In genomic region chr11:65377777-65378176, GRCh38 we compare ENCODE assay signal across 14 cellular contexts. TPM values are rescaled to one million over a fixed set of nuclear protein-coding genes. Genes with fewer than 3 reads are reported as not detected.
A peak's percentile ranks its signal among the peaks of the same experiment; 100 is the strongest.
DNase-seq lines count a peak whose midpoint lies in the region; TF ChIP-seq lines count a peak whose summit lies in the region.
"Had no signal": no experiment of that assay in that cellular context is flagged by ENCODE, and none has a peak within 500 bp of the region (broad histone marks: within the 10 kb centered on the region; RNA-seq: fewer than 3 reads in every experiment).

No MANE protein-coding gene starts in this region.

- H3K4me2 ChIP-seq in BLaER1 treated with 17β-estradiol and CSF1 and Interleukin-3, amounts not matched to agents 10 nM and 100 nM: peak overlapping the region; percentile 72 to 94 (median 79)

- DNase-seq in H7 (peak; percentile 60), astrocyte of the cerebellum (ENCODE audit: low read depth) (no peak), ecto neural progenitor cell (ENCODE audit: low spot score) (no peak), HPDE6-E6E7 (ENCODE audit: extremely low spot score) (no peak), SK-N-DZ (ENCODE audit: low spot score) (no peak), esophagus muscularis mucosa (ENCODE audit: extremely low spot score) (no peak)
- DNase-seq: activated CD4-positive, alpha-beta T cell treated with anti-CD3 and anti-CD28 coated beads, Interleukin-2, amount 50 U/mL, for 4 hours; NCI-H1105; NCI-H2171; retina had no signal

- H3K9ac ChIP-seq in BLaER1 treated with 17β-estradiol and CSF1 and Interleukin-3, amounts not matched to agents 10 nM and 100 nM: peak overlapping the region; percentile 59 to 81 (median 71)

- intact Hi-C loops in esophagus muscularis mucosa (cut with DNase I): no loop called here

- H3K27ac Mint-ChIP-seq in nephron: peak overlapping the region; percentile 75 to 97 (median 90)
- H3K27ac Mint-ChIP-seq: activated T-helper 1 cell treated with anti-CD3 and anti-CD28 coated beads, Interleukin-12 subunit alpha, Interleukin-12 subunit beta, Interleukin-2, Interleukin-4 antibody, amounts not matched to agents 30 ng/mL and 10 ng/mL and 1 ng/mL, durations not matched to agents 14 hours and 24 hours and 36 hours; brain had no signal

- peak overlapping the region; percentile 45 to 97 (median 79) for H3K27ac ChIP-seq in BLaER1 treated with 17β-estradiol and CSF1 and Interleukin-3, amounts not matched to agents 10 nM and 100 nM
- no peak overlapping the region for H3K27ac ChIP-seq in esophagus muscularis mucosa (replicated peaks in 1 of 4)

- peaks cover 10% of the 10 kb centered on the region for H3K27me3 Mint-ChIP-seq in nephron (ENCODE audit: low read depth)

- no peaks in the 10 kb centered on the region for H3K36me3 ChIP-seq in BLaER1 treated with 17β-estradiol and CSF1 and Interleukin-3, amounts not matched to agents 10 nM and 100 nM
- H3K36me3 ChIP-seq in H7 (replicated peaks; ENCODE audit: control insufficient read depth, insufficient read depth, low read length) (no peaks in the 10 kb centered on the region), esophagus muscularis mucosa (peaks cover 0 to 7% (median 2%) of the 10 kb centered on the region in 4 donors)

- H3K9me3 Mint-ChIP-seq in nephron: no peaks in the 10 kb centered on the region
- H3K9me3 Mint-ChIP-seq: activated T-helper 1 cell treated with anti-CD3 and anti-CD28 coated beads, Interleukin-12 subunit alpha, Interleukin-12 subunit beta, Interleukin-2, Interleukin-4 antibody, amounts not matched to agents 30 ng/mL and 10 ng/mL and 1 ng/mL, durations not matched to agents 14 hours and 24 hours and 36 hours; brain had no signal

- peaks cover 53 to 66% (median 60%) of the 10 kb centered on the region in 10 experiments for H3K4me1 ChIP-seq in BLaER1 treated with 17β-estradiol and CSF1 and Interleukin-3, amounts not matched to agents 10 nM and 100 nM
- H3K4me1 ChIP-seq in esophagus muscularis mucosa: peaks cover 17 to 22% (median 21%) of the 10 kb centered on the region in 4 donors

- H3K4me3 Mint-ChIP-seq in nephron: no peak overlapping the region
- H3K4me3 Mint-ChIP-seq: activated T-helper 1 cell treated with anti-CD3 and anti-CD28 coated beads, Interleukin-12 subunit alpha, Interleukin-12 subunit beta, Interleukin-2, Interleukin-4 antibody, amounts not matched to agents 30 ng/mL and 10 ng/mL and 1 ng/mL, durations not matched to agents 14 hours and 24 hours and 36 hours; brain had no signal

- peaks cover 12% of the 10 kb centered on the region for H3K4me1 Mint-ChIP-seq in nephron

- H4K20me1 ChIP-seq in BLaER1 treated with 17β-estradiol and CSF1 and Interleukin-3, amounts not matched to agents 10 nM and 100 nM: no peaks in the 10 kb centered on the region

- in situ Hi-C loops in astrocyte of the cerebellum (cut with HindIII; ENCODE audit: low sequenced_read_pairs): no loop called here

- WGBS in esophagus muscularis mucosa: 83% methylated on average over 8 of the region's 8 CpGs

- no peaks in the 10 kb centered on the region for H3K36me3 Mint-ChIP-seq in nephron (ENCODE audit: low read depth)
- H3K36me3 Mint-ChIP-seq: brain had no signal

- no peaks in the 10 kb centered on the region for H3K27me3 ChIP-seq in BLaER1 treated with 17β-estradiol and CSF1 and Interleukin-3, amounts not matched to agents 10 nM and 100 nM
- H3K27me3 ChIP-seq in H7 (ENCODE audit: control insufficient read depth, insufficient read depth, low read length): no peaks in the 10 kb centered on the region
- H3K27me3 ChIP-seq in esophagus muscularis mucosa: no peaks in the 10 kb centered on the region

- no peaks in the 10 kb centered on the region for H3K9me3 ChIP-seq in BLaER1 treated with 17β-estradiol and CSF1 and Interleukin-3, amounts not matched to agents 10 nM and 100 nM (replicated peaks in 1 of 11)
- no peaks in the 10 kb centered on the region for H3K9me3 ChIP-seq in esophagus muscularis mucosa

- TF ChIP-seq POLR2A in esophagus muscularis mucosa (IDR thresholded peaks at IDR 0.05; ENCODE audit: low read depth): no peak

- peak overlapping the region in 1 of 10 experiments; percentile 28; a peak in 2 of 20 replicates for H3K4me3 ChIP-seq in BLaER1 treated with 17β-estradiol and CSF1 and Interleukin-3, amounts not matched to agents 10 nM and 100 nM
- no peak overlapping the region for H3K4me3 ChIP-seq in H7 (ENCODE audit: insufficient read depth, low read depth, low read length)
- H3K4me3 ChIP-seq in astrocyte of the cerebellum (ENCODE audit: low read depth, low read length): no peak overlapping the region
- H3K4me3 ChIP-seq in esophagus muscularis mucosa: no peak overlapping the region

- TF ChIP-seq EP300 in esophagus muscularis mucosa (IDR thresholded peaks at IDR 0.05): no peak

- TF ChIP-seq CTCF in astrocyte of the cerebellum (IDR thresholded peaks at IDR 0.05; ENCODE audit: low read depth, low read length, missing control alignments): peak; percentile 8
- no peak for TF ChIP-seq CTCF in nephron (IDR thresholded peaks at IDR 0.05; ENCODE audit: unreplicated experiment in 3 of 3)
- no peak for TF ChIP-seq CTCF in esophagus muscularis mucosa (IDR thresholded peaks at IDR 0.05)

RNA-seq across cellular contexts. Expression of gene SLC25A45, which starts 4.7 kb away (rescaled TPM):
- 0.73 and 0.81 TPM in 2 replicates for total RNA-seq in H7 (2014; rRNA removed; shearing (Covaris generic))
- 2.4 and 3.9 TPM in 2 replicates for polyA plus RNA-seq in SK-N-DZ (2014; cell fraction: cytosol; rRNA removed)
- polyA plus RNA-seq in SK-N-DZ (2014; cell fraction: nucleus; rRNA removed): 2.0 and 7.1 TPM in 2 replicates
- 10 to 100 TPM in 1 of 4 donors, 1 to 10 TPM in 3; 4.6 to 11.3 (median 5.9) TPM for total RNA-seq in esophagus muscularis mucosa

RNA-seq across cellular contexts. Expression of gene FRMD8, which starts 8.7 kb away (rescaled TPM):
- 24.5 and 37.1 TPM in 2 replicates for total RNA-seq in H7 (2014; rRNA removed; shearing (Covaris generic))
- 25.3 and 31.8 TPM in 2 replicates for polyA plus RNA-seq in SK-N-DZ (2014; cell fraction: cytosol; rRNA removed)
- polyA plus RNA-seq in SK-N-DZ (2014; cell fraction: nucleus; rRNA removed): 28.6 and 39.3 TPM in 2 replicates
- 10 to 100 TPM; 30.4 to 37.3 (median 34.7) TPM for total RNA-seq in esophagus muscularis mucosa

RNA-seq across cellular contexts. Expression of gene TIGD3, which starts 23.2 kb away (rescaled TPM):
- 0.35 and 0.70 TPM in 2 replicates for total RNA-seq in H7 (2014; rRNA removed; shearing (Covaris generic))
- polyA plus RNA-seq in SK-N-DZ (2014; cell fraction: cytosol; rRNA removed): 6.0 and 6.7 TPM in 2 replicates
- 4.2 and 5.5 TPM in 2 replicates for polyA plus RNA-seq in SK-N-DZ (2014; cell fraction: nucleus; rRNA removed)
- under 1 TPM in 1 of 4 donors, not detected in 3; 0.19 TPM for total RNA-seq in esophagus muscularis mucosa

RNA-seq across cellular contexts. Expression of gene DPF2, which starts 44.1 kb away (rescaled TPM):
- total RNA-seq in H7 (2014; rRNA removed; shearing (Covaris generic)): 65.2 and 69.2 TPM in 2 replicates
- 41.3 and 44.7 TPM in 2 replicates for polyA plus RNA-seq in SK-N-DZ (2014; cell fraction: cytosol; rRNA removed)
- 38.9 and 45.8 TPM in 2 replicates for polyA plus RNA-seq in SK-N-DZ (2014; cell fraction: nucleus; rRNA removed)
- total RNA-seq in esophagus muscularis mucosa: 10 to 100 TPM; 40.3 to 60.6 (median 52.9) TPM

RNA-seq across cellular contexts. Expression of gene NEAT1, which starts 44.8 kb away (rescaled TPM):
- total RNA-seq in H7 (2014; rRNA removed; shearing (Covaris generic)): 6.4 and 10.6 TPM in 2 replicates
- 15.6 and 18.2 TPM in 2 replicates for polyA plus RNA-seq in SK-N-DZ (2014; cell fraction: cytosol; rRNA removed)
- 45.6 and 148 TPM in 2 replicates for polyA plus RNA-seq in SK-N-DZ (2014; cell fraction: nucleus; rRNA removed)
- 100 to 1,000 TPM in 2 of 4 donors, 10 to 100 TPM in 2; 42.8 to 181 (median 96.0) TPM for total RNA-seq in esophagus muscularis mucosa

Comparison
In these comparisons a context has a peak if more than half of its experiments do, and no peak if none do; other contexts are left out.
1. H3K27ac ChIP-seq: peak in BLaER1 treated with 17β-estradiol and CSF1 and Interleukin-3, amounts not matched to agents 10 nM and 100 nM (11 of 11); none in esophagus muscularis mucosa (0 of 4).